In the genomic region with DNA sequence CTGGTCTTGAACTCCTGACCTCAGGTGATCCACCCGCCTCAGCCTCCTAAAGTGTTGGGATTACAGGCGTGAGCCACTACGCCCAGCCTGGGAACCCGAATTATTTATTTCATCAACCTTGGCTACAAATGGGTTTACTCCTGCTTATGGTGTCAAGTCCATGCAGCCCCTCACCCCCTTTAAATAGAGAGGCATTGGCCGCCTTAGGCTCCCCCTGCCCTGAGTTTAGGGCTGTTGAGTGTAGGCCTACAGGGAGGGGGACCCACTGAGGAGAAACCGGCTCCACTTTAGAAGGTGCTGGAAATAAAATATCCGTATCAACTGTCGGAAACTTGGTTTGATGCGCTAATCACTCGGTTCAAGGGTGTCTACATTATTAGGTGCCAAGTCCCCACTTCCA, we compare ENCODE assay signal across 24 cellular contexts. TPM values are rescaled to one million over a fixed set of nuclear protein-coding genes. Genes with fewer than 3 reads are reported as not detected.
A peak's percentile ranks its signal among the peaks of the same experiment; 100 is the strongest.
DNase-seq lines count a peak whose midpoint lies in the region; ATAC-seq and TF ChIP-seq lines count a peak whose summit lies in the region.
"Had no signal": no experiment of that assay in that cellular context is flagged by ENCODE, and none has a peak within 500 bp of the region (broad histone marks: within the 10 kb centered on the region; RNA-seq: fewer than 3 reads in every experiment).

No MANE protein-coding gene starts in this region.

- H3K27me3 ChIP-seq in H7 (ENCODE audit: control insufficient read depth, insufficient read depth, low read length) (peaks cover 55% of the 10 kb centered on the region), iPS-15b (ENCODE audit: control insufficient read depth, insufficient read depth, low read length) (peaks cover 57% of the 10 kb centered on the region), neuronal stem cell (ENCODE audit: control insufficient read depth in 3 of 3, insufficient read depth in 3 of 3, low read depth in 1 of 3, low read length in 3 of 3) (peaks cover 0 to 97% (median 0%) of the 10 kb centered on the region in 3 experiments), testis (no peaks in the 10 kb centered on the region)

- no peak overlapping the region for H2BK12ac ChIP-seq in neuronal stem cell (ENCODE audit: low read length)

- H3K9me3 ChIP-seq in iPS-15b (ENCODE audit: control insufficient read depth, insufficient read depth, low read length) = no peaks in the 10 kb centered on the region
- no peaks in the 10 kb centered on the region for H3K9me3 ChIP-seq in neuronal stem cell (replicated peaks in 1 of 2; ENCODE audit: control insufficient read depth in 2 of 2, insufficient read depth in 1 of 2, low read depth in 1 of 2, low read length in 2 of 2)
- H3K9me3 ChIP-seq in testis = no peaks in the 10 kb centered on the region

- no peak overlapping the region for H3K4me2 ChIP-seq in neuronal stem cell (ENCODE audit: insufficient read depth, low read length, poor library complexity, severe bottlenecking)
- H3K4me2 ChIP-seq: BLaER1 had no signal

- peak overlapping the region; percentile 53 for H2AK5ac ChIP-seq in neuronal stem cell (ENCODE audit: low read depth, low read length)

- H3K9ac ChIP-seq in iPS-15b (ENCODE audit: low read depth, low read length) (no peak overlapping the region), neuronal stem cell (ENCODE audit: low read depth, low read length, poor library complexity) (no peak overlapping the region)
- H3K9ac ChIP-seq: BLaER1 had no signal

- no peak overlapping the region for H2BK15ac ChIP-seq in neuronal stem cell (ENCODE audit: low read length)

- H3K4me1 ChIP-seq in iPS-15b (ENCODE audit: control insufficient read depth, insufficient read depth, low read length) (peaks cover 44% of the 10 kb centered on the region), neuronal stem cell (ENCODE audit: control insufficient read depth in 2 of 2, insufficient read depth in 1 of 2, low read depth in 1 of 2, low read length in 2 of 2) (peaks cover 0 to 12% of the 10 kb centered on the region in 2 donors), testis (no peaks in the 10 kb centered on the region)

- peak overlapping the region; percentile 38 for H4K91ac ChIP-seq in neuronal stem cell (ENCODE audit: low read depth, low read length, poor library complexity)

- peak overlapping the region in 2 of 3 donors; percentile 53 to 90 for H3K27ac Mint-ChIP-seq in IgD-negative memory B cell
- H3K27ac Mint-ChIP-seq: CD4-positive, alpha-beta T cell; HFFc6 had no signal

- H3K27ac ChIP-seq in neuronal stem cell (replicated peaks; ENCODE audit: low read length) (no peak overlapping the region), testis (no peak overlapping the region)
- H3K27ac ChIP-seq: BLaER1, RWPE1, SK-N-MC had no signal

- no peak overlapping the region for H2BK120ac ChIP-seq in neuronal stem cell (ENCODE audit: low read depth, low read length)

- H3K23ac ChIP-seq in neuronal stem cell (ENCODE audit: low read depth, low read length, poor library complexity) = no peak overlapping the region

- H3K18ac ChIP-seq in neuronal stem cell (ENCODE audit: low read length) = no peak overlapping the region

- no peak overlapping the region for H4K8ac ChIP-seq in neuronal stem cell (ENCODE audit: low read depth, low read length)

- no peak overlapping the region for H3K14ac ChIP-seq in neuronal stem cell (ENCODE audit: low read length)

- WGBS in neuronal stem cell (ENCODE audit: extremely low coverage in 2 of 2, insufficient read length in 2 of 2, insufficient replicate concordance in 1 of 2), 2 donors = no CpG with 5 or more reads among the region's 10 CpGs
- WGBS in lower leg skin, 2 donors = 70% methylated on average over 10 of the region's 10 CpGs
- 10 to 13% methylated on average over 10 of the region's 10 CpGs for WGBS in testis, 2 donors

- H3K36me3 Mint-ChIP-seq in IgD-negative memory B cell = peaks cover 2% of the 10 kb centered on the region

- peaks cover 11 to 24% (median 15%) of the 10 kb centered on the region in 3 donors for H3K4me1 Mint-ChIP-seq in IgD-negative memory B cell

- peak overlapping the region in 1 of 4 donors; percentile 94 for H3K4me3 Mint-ChIP-seq in IgD-negative memory B cell
- H3K4me3 Mint-ChIP-seq: CD4-positive, alpha-beta T cell; HFFc6 had no signal

- H2BK5ac ChIP-seq in neuronal stem cell (ENCODE audit: low read length) = no peak overlapping the region

- H3K36me3 ChIP-seq in H7 (replicated peaks; ENCODE audit: control insufficient read depth, insufficient read depth, low read length) = no peaks in the 10 kb centered on the region
- H3K36me3 ChIP-seq in iPS-15b (ENCODE audit: control insufficient read depth, insufficient read depth, low read length) = no peaks in the 10 kb centered on the region
- no peaks in the 10 kb centered on the region for H3K36me3 ChIP-seq in neuronal stem cell (replicated peaks in 1 of 2; ENCODE audit: control insufficient read depth in 2 of 2, insufficient read depth in 2 of 2, low read length in 2 of 2)
- no peaks in the 10 kb centered on the region for H3K36me3 ChIP-seq in testis (ENCODE audit: low read depth, missing control alignments)
- H3K36me3 ChIP-seq: BLaER1 had no signal

- no peak overlapping the region for H2AFZ ChIP-seq in neuronal stem cell (ENCODE audit: low read length)

- no peak for TF ChIP-seq POLR2A in lower leg skin (IDR thresholded peaks at IDR 0.05)
- TF ChIP-seq POLR2A in testis (IDR thresholded peaks at IDR 0.05) = no peak

- 0 out of 2 replicates have a peak overlapping the region, but pooled peaks have one; percentile 2 for H3K4me3 ChIP-seq in H7 (ENCODE audit: insufficient read depth, low read depth, low read length)
- H3K4me3 ChIP-seq in iPS-15b (ENCODE audit: low read depth, low read length) = peak overlapping the region; percentile 26
- no peak overlapping the region for H3K4me3 ChIP-seq in neuronal stem cell (ENCODE audit: low read length in 2 of 2)
- no peak overlapping the region for H3K4me3 ChIP-seq in lower leg skin (ENCODE audit: low read depth, poor library complexity, severe bottlenecking)
- H3K4me3 ChIP-seq in testis = no peak overlapping the region
- H3K4me3 ChIP-seq: BLaER1, GM12878, SK-N-MC had no signal

- peaks cover 55% of the 10 kb centered on the region for H3K27me3 Mint-ChIP-seq in IgD-negative memory B cell

- no peak overlapping the region for H3K4ac ChIP-seq in neuronal stem cell (ENCODE audit: low read length)

- peaks cover 4% of the 10 kb centered on the region for H3K79me1 ChIP-seq in neuronal stem cell (ENCODE audit: low read depth, low read length)

- peaks cover 0 to 8% (median 3%) of the 10 kb centered on the region in 3 donors for H3K9me3 Mint-ChIP-seq in IgD-negative memory B cell
- H3K9me3 Mint-ChIP-seq: HFFc6 had no signal

- intact Hi-C loops in lower leg skin (cut with DNase I; ENCODE audit: low total_unique reads) = no loop called here
- intact Hi-C loops in testis (cut with DNase I; ENCODE audit: low total_unique reads) = no loop called here
- intact Hi-C loops in cardiac septum (cut with DNase I) = loop anchor here (10.0 kb wide), 1 partner anchor 629 kb away; the partner anchor contains the start of gene SP4

- ATAC-seq in GM19455 (IDR thresholded peaks at IDR 0.05; ENCODE audit: unreplicated experiment) = no peak
- ATAC-seq: GM12878, Panc1 had no signal

- DNase-seq in H7 = peak; percentile 35
- no peak for DNase-seq in neuronal stem cell (ENCODE audit: low spot score)
- DNase-seq in lower leg skin (ENCODE audit: low spot score in 2 of 2) = no peak
- DNase-seq in testis = no peak
- no peak for DNase-seq in cardiac septum (ENCODE audit: low spot score)
- DNase-seq: CD4-positive, alpha-beta T cell; HFFc6; NCI-H1092; NCI-H1417 treated with DMSO at 0.1 percent for 48 hours; NCI-H1694 treated with DMSO at 0.1 percent for 48 hours; NCI-H2081; NCI-H526 treated with DMSO at 0.1 percent for 48 hours; SHP77 treated with DMSO at 0.1 percent for 48 hours had no signal

- TF ChIP-seq CTCF in lower leg skin (IDR thresholded peaks at IDR 0.05) (no peak), testis (IDR thresholded peaks at IDR 0.05) (no peak)

RNA-seq across cellular contexts. Expression of gene SP8, which starts 8.7 kb away (rescaled TPM):
- 44.9 and 59.2 TPM in 2 replicates for total RNA-seq in H7 (2014; rRNA removed; shearing (Covaris generic))
- polyA plus RNA-seq in IgD-negative memory B cell = not detected
- polyA plus RNA-seq in neuronal stem cell (2013, experiment 1 of 2) = 54.8 TPM
- 56.7 TPM for polyA plus RNA-seq in neuronal stem cell (2013, experiment 2 of 2)
- 10 to 100 TPM in 1 of 4 donors, 1 to 10 TPM in 3; 3.9 to 27.2 (median 8.1) TPM for total RNA-seq in lower leg skin
- total RNA-seq in testis = 1 to 10 TPM; 2.1 to 2.2 TPM
- polyA plus RNA-seq in testis (ENCODE audit: insufficient read depth, low read depth, low replicate concordance) = 0.26 TPM
- not detected for total RNA-seq in cardiac septum
- total RNA-seq: CD4-positive, alpha-beta T cell; GM12878; HFFc6; NCI-H460; OCI-LY7 had no signal
- polyA plus RNA-seq: AG04450, GM12878 had no signal

Comparison
In these comparisons a context has a peak if more than half of its experiments do, and no peak if none do; other contexts are left out.
1. H3K4me3 ChIP-seq: peak in H7 (single experiment) and iPS-15b (single experiment); none in neuronal stem cell (0 of 2), lower leg skin (single experiment) and testis (0 of 2).